ENCODE assay signal across 13 cellular contexts in genomic region chr11:7473702-7474101, GRCh38. TPM values are rescaled to one million over a fixed set of nuclear protein-coding genes. Genes with fewer than 3 reads are reported as not detected.
DNase-seq lines count a peak whose midpoint lies in the region; ATAC-seq and TF ChIP-seq lines count a peak whose summit lies in the region.
"Had no signal": no experiment of that assay in that cellular context is flagged by ENCODE, and none has a peak within 500 bp of the region (broad histone marks: within the 10 kb centered on the region; RNA-seq: fewer than 3 reads in every experiment).

No MANE protein-coding gene starts in this region.

- no peaks in the 10 kb centered on the region for H3K9me2 ChIP-seq in GM23248 (ENCODE audit: insufficient read depth)

- WGBS in GM23248 (ENCODE audit: low coverage in 1 of 2, low lambda C conversion rate in 2 of 2, missing lambda C conversion rate in 2 of 2), 2 experiments = 44 to 46% methylated on average over 1 of the region's 1 CpG

- no peaks in the 10 kb centered on the region for H4K20me1 ChIP-seq in GM23248 (ENCODE audit: insufficient read depth)

- H3K27me3 ChIP-seq in GM23248 (replicated peaks; ENCODE audit: insufficient read depth) = no peaks in the 10 kb centered on the region
- H3K27me3 ChIP-seq: right lobe of liver had no signal

- H3K27me3 Mint-ChIP-seq in T-helper 17 cell = peaks cover 21% of the 10 kb centered on the region

- H3F3A ChIP-seq in GM23248 (ENCODE audit: insufficient read depth) = no peaks in the 10 kb centered on the region

- no peak overlapping the region for H3K27ac Mint-ChIP-seq in T-helper 17 cell
- H3K27ac Mint-ChIP-seq: activated T-helper 2 cell treated with anti-CD3 and anti-CD28 coated beads, Interferon-gamma antibody, Interleukin-2, Interleukin-4, amounts not matched to agents 10 μg/mL and 5 μg/mL and 100 μg/mL, durations not matched to agents 14 hours and 24 hours and 36 hours; dendritic cell treated with granulocyte-macrophage colony-stimulating factor and Interleukin-4, amounts not matched to agents 40 ng/mL and 50 ng/mL, for 4 days had no signal

- no peak overlapping the region for H3K4me3 ChIP-seq in GM23248
- H3K4me3 ChIP-seq: right lobe of liver had no signal

- H2AFZ ChIP-seq in GM23248 = no peak overlapping the region

- no peaks in the 10 kb centered on the region for H3K4me1 ChIP-seq in GM23248 (ENCODE audit: insufficient read depth)
- H3K4me1 ChIP-seq: right lobe of liver had no signal

- no peak overlapping the region for H3K4me3 Mint-ChIP-seq in T-helper 17 cell
- H3K4me3 Mint-ChIP-seq: dendritic cell treated with granulocyte-macrophage colony-stimulating factor and Interleukin-4, amounts not matched to agents 40 ng/mL and 50 ng/mL, for 4 days had no signal

- no peak overlapping the region for H3K4me2 ChIP-seq in GM23248 (ENCODE audit: unreplicated experiment)

- no peak overlapping the region for H3K27ac ChIP-seq in GM23248
- H3K27ac ChIP-seq: right lobe of liver had no signal

- H3K4me1 Mint-ChIP-seq in T-helper 17 cell = peaks cover 13% of the 10 kb centered on the region

- H3K9me3 ChIP-seq in T-helper 17 cell (ENCODE audit: control insufficient read depth, low read length, poor library complexity, severe bottlenecking) = no peaks in the 10 kb centered on the region
- no peaks in the 10 kb centered on the region for H3K9me3 ChIP-seq in GM23248 (ENCODE audit: low read depth)
- H3K9me3 ChIP-seq: right lobe of liver had no signal

- no peaks in the 10 kb centered on the region for H3K79me2 ChIP-seq in GM23248 (ENCODE audit: insufficient read depth)

- ATAC-seq in GM18505 (IDR thresholded peaks at IDR 0.05; ENCODE audit: unreplicated experiment) (peak; percentile 71), GM19455 (IDR thresholded peaks at IDR 0.05; ENCODE audit: unreplicated experiment) (peak; percentile 76), HG02973 (IDR thresholded peaks at IDR 0.05; ENCODE audit: unreplicated experiment) (peak; percentile 92), T-helper 17 cell (peak; percentile 72), GM21526 (IDR thresholded peaks at IDR 0.05; ENCODE audit: low FRiP score, unreplicated experiment) (no peak)

- in situ Hi-C loops in GM23248 (cut with MboI) = no loop called here

- DNase-seq in T-helper 17 cell = no peak
- no peak for DNase-seq in GM23248
- DNase-seq in AML-193 (lab: John Stamatoyannopoulos, UW) = no peak
- DNase-seq in NCI-H526 treated with DMSO at 0.1 percent for 48 hours (lab: John Stamatoyannopoulos, UW) = no peak
- DNase-seq: COR-L47, mesenchymal stem cell, right lobe of liver had no signal

- TF ChIP-seq POLR2A in GM18505 (IDR thresholded peaks at IDR 0.05; ENCODE audit: borderline replicate concordance, extremely low read depth, insufficient read depth, insufficient read length) = no peak

- no peak overlapping the region for H3K9ac ChIP-seq in GM23248

- no peaks in the 10 kb centered on the region for H3K36me3 ChIP-seq in GM23248 (ENCODE audit: low read depth)
- H3K36me3 ChIP-seq: right lobe of liver had no signal

- H3K36me3 Mint-ChIP-seq in T-helper 17 cell (ENCODE audit: low read depth) = no peaks in the 10 kb centered on the region

RNA-seq across cellular contexts. Expression of gene OLFML1, which starts 11.6 kb away (rescaled TPM):
- total RNA-seq in T-helper 17 cell = not detected
- 0.32 TPM in 1 of 2 replicates, not detected in the other for total RNA-seq in GM23248 (2014; rRNA removed; shearing (Covaris generic))
- 0.46 and 0.53 TPM in 2 replicates for polyA plus RNA-seq in GM23248 (2016; fragmentation: Nextera tagmentation; extraction: Ambion mirVana)
- total RNA-seq: activated T-helper 2 cell treated with anti-CD3 and anti-CD28 coated beads, Interferon-gamma antibody, Interleukin-2, Interleukin-4, amounts not matched to agents 10 μg/mL and 5 μg/mL and 100 μg/mL, durations not matched to agents 14 hours and 24 hours and 36 hours had no signal

RNA-seq across cellular contexts. Expression of gene PPFIBP2, which starts 40.1 kb away (rescaled TPM):
- 10 to 100 TPM; 26.2 to 40.6 TPM for total RNA-seq in T-helper 17 cell
- total RNA-seq in GM23248 (2014; rRNA removed; shearing (Covaris generic)) = 4.1 and 16.8 TPM in 2 replicates
- polyA plus RNA-seq in GM23248 (2016; fragmentation: Nextera tagmentation; extraction: Ambion mirVana) = 5.9 TPM in 2 replicates
